ENCODE assay signal across 8 cellular contexts in genomic region chr6:156779206-156780116, GRCh38. TPM values are rescaled to one million over a fixed set of nuclear protein-coding genes. Genes with fewer than 3 reads are reported as not detected.
DNase-seq lines count a peak whose midpoint lies in the region; ATAC-seq and TF ChIP-seq lines count a peak whose summit lies in the region.

No MANE protein-coding gene starts in this region.

- WGBS in heart right ventricle, 2 donors = 0 to 1% methylated on average over 85 to 109 of the region's 109 CpGs

- no peak for TF ChIP-seq RAD21 in HCT116 (IDR thresholded peaks at IDR 0.05; ENCODE audit: low read depth)

- RAD21 ChIA-PET in HCT116 (lab: Charles Lee; ENCODE audit: low non-redundant PET in 1 of 2, low total read pairs in 2 of 2, uncharacterized antibody in 2 of 2, unreplicated experiment in 2 of 2) = no interaction called here

- H3K36me3 ChIP-seq in HCT116 (ENCODE audit: control insufficient read depth in 1 of 2, insufficient read depth in 2 of 2, low read length in 2 of 2) (no peaks in the 10 kb centered on the region), RWPE2 (ENCODE audit: low read depth) (no peaks in the 10 kb centered on the region), heart right ventricle (no peaks in the 10 kb centered on the region), uterus (no peaks in the 10 kb centered on the region)

- no peaks in the 10 kb centered on the region for H3K9me2 ChIP-seq in HCT116 (ENCODE audit: insufficient read depth)

- H3K27ac ChIP-seq in HCT116 (ENCODE audit: low read depth, low read length) (peak overlapping the region; percentile 95), RWPE2 (ENCODE audit: poor library complexity, severe bottlenecking) (peak overlapping the region; percentile 90), heart right ventricle (peak overlapping the region; percentile 91 to 99 (median 96)), uterus (peak overlapping the region; percentile 99 to 100)

- no peaks in the 10 kb centered on the region for H3K27me3 ChIP-seq in HCT116 (ENCODE audit: insufficient read depth, low read length)
- no peaks in the 10 kb centered on the region for H3K27me3 ChIP-seq in RWPE2 (ENCODE audit: insufficient read depth, poor library complexity, severe bottlenecking)
- no peaks in the 10 kb centered on the region for H3K27me3 ChIP-seq in heart right ventricle
- H3K27me3 ChIP-seq in uterus = no peaks in the 10 kb centered on the region

- peak overlapping the region; percentile 97 for H3K4me2 ChIP-seq in HCT116 (ENCODE audit: low read length)

- H3K4me3 Mint-ChIP-seq in progenitor cell of endocrine pancreas (ENCODE audit: low read depth) = peak overlapping the region; percentile 92

- H3K79me2 ChIP-seq in HCT116 (ENCODE audit: insufficient read depth, low read length) = peaks cover 52% of the 10 kb centered on the region

- H3K9ac ChIP-seq in HCT116 (ENCODE audit: low read length) = peak overlapping the region; percentile 84

- TF ChIP-seq POLR2A in HCT116 (IDR thresholded peaks at IDR 0.05; ENCODE audit: borderline replicate concordance, extremely low read depth, insufficient read depth, insufficient read length) (no peak), uterus (IDR thresholded peaks at IDR 0.05) (no peak)

- no peak overlapping the region for H2AFZ ChIP-seq in HCT116 (ENCODE audit: low read depth, low read length, poor library complexity, severe bottlenecking)

- peak overlapping the region; percentile 70 to 77 for H3K4me3 ChIP-seq in HCT116 (replicated peaks in 1 of 2; ENCODE audit: low read depth in 1 of 2, low read length in 2 of 2)
- H3K4me3 ChIP-seq in RWPE2 (ENCODE audit: severe bottlenecking) = peak overlapping the region; percentile 97
- peak overlapping the region; percentile 67 to 82 (median 74) for H3K4me3 ChIP-seq in heart right ventricle
- H3K4me3 ChIP-seq in uterus = peak overlapping the region; percentile 53 to 95

- CTCF ChIA-PET in HCT116 (lab: Charles Lee) = interaction anchor here (1.1 kb wide), 1 partner anchor 52 kb away, joined by 3 read pairs; no protein-coding TSS in a partner anchor

- no peaks in the 10 kb centered on the region for H3K27me3 Mint-ChIP-seq in progenitor cell of endocrine pancreas

- POLR2A ChIA-PET in HCT116 (lab: Charles Lee) = interaction anchor here (1.1 kb wide), 1 partner anchor 77 kb away, joined by 3 read pairs; no protein-coding TSS in a partner anchor

- H3K4me1 Mint-ChIP-seq in progenitor cell of endocrine pancreas (ENCODE audit: low read depth) = peaks cover 52% of the 10 kb centered on the region

- peak; percentile 30 for ATAC-seq in HCT116
- peak; percentile 2; the same call in 2 of the 3 replicates for ATAC-seq in RWPE2 (ENCODE audit: low read depth)
- ATAC-seq in activated naive CD4-positive, alpha-beta T cell treated with anti-CD3 and anti-CD28 coated beads, Interleukin-2, amount 50 U/mL, for 72 hours = peak; percentile 15 to 23
- peak; percentile 24 to 51 (median 38) for ATAC-seq in heart right ventricle
- no peak for ATAC-seq in HG03139 (IDR thresholded peaks at IDR 0.05; ENCODE audit: unreplicated experiment)

- no TSS peak for BruUV-seq in HCT116 (replicated peaks; lab: Mats Ljungman, UMichigan)

- H3K27ac Mint-ChIP-seq in activated naive CD4-positive, alpha-beta T cell treated with anti-CD3 and anti-CD28 coated beads, Interleukin-2, amount 50 U/mL, for 72 hours = peak overlapping the region; percentile 89 to 97
- peak overlapping the region; percentile 95 for H3K27ac Mint-ChIP-seq in progenitor cell of endocrine pancreas

- no peak for TF ChIP-seq CTCF in HCT116 (IDR thresholded peaks at IDR 0.05 in 2 of 3, conservative IDR thresholded peaks at IDR 0.05 in 1 of 3; ENCODE audit: borderline replicate concordance in 1 of 3, insufficient read depth in 1 of 3, low read depth in 2 of 3, low read length in 2 of 3)
- TF ChIP-seq CTCF in RWPE2 (IDR thresholded peaks at IDR 0.05; ENCODE audit: poor library complexity, severe bottlenecking) = no peak
- TF ChIP-seq CTCF in heart right ventricle (IDR thresholded peaks at IDR 0.05) = peak in 2 of 9 donors; percentile 19 to 29
- TF ChIP-seq CTCF in progenitor cell of endocrine pancreas (IDR thresholded peaks at IDR 0.05; ENCODE audit: unreplicated experiment) = no peak
- no peak for TF ChIP-seq CTCF in uterus (IDR thresholded peaks at IDR 0.05)

- H3K9me3 ChIP-seq in HCT116 (ENCODE audit: control insufficient read depth in 1 of 2, insufficient read depth in 1 of 2, low read depth in 1 of 2, low read length in 2 of 2) = no peaks in the 10 kb centered on the region
- no peaks in the 10 kb centered on the region for H3K9me3 ChIP-seq in RWPE2 (ENCODE audit: severe bottlenecking)
- H3K9me3 ChIP-seq in heart right ventricle = no peaks in the 10 kb centered on the region
- H3K9me3 ChIP-seq in uterus = no peaks in the 10 kb centered on the region

- peaks cover 26 to 40% of the 10 kb centered on the region in 2 experiments for H3K4me1 ChIP-seq in HCT116 (ENCODE audit: control insufficient read depth in 1 of 2, insufficient read depth in 2 of 2, low read length in 2 of 2)
- peaks cover 34% of the 10 kb centered on the region for H3K4me1 ChIP-seq in RWPE2 (ENCODE audit: insufficient read depth, poor library complexity, severe bottlenecking)
- peaks cover 2 to 63% (median 56%) of the 10 kb centered on the region in 9 donors for H3K4me1 ChIP-seq in heart right ventricle
- H3K4me1 ChIP-seq in uterus = peaks cover 0 to 3% of the 10 kb centered on the region in 2 donors

- peaks cover 5% of the 10 kb centered on the region; the same call in 1 of the 2 replicates for H4K20me1 ChIP-seq in HCT116 (ENCODE audit: insufficient read depth)

- H3K9me3 Mint-ChIP-seq in activated naive CD4-positive, alpha-beta T cell treated with anti-CD3 and anti-CD28 coated beads, Interleukin-2, amount 50 U/mL, for 72 hours = no peaks in the 10 kb centered on the region
- H3K9me3 Mint-ChIP-seq in progenitor cell of endocrine pancreas (ENCODE audit: low read depth) = no peaks in the 10 kb centered on the region

- intact Hi-C loops in HCT116 (cut with micrococcal nuclease) = loop anchor here (2.0 to 5.0 kb wide), 4 partner anchors 57 to 403 kb away; no protein-coding TSS in a partner anchor
- intact Hi-C loops in heart right ventricle (cut with DNase I) = loop anchor here in 9 of 10 donors (2.0 to 10.0 kb wide), 15 partner anchors 43 to 405 kb away; no protein-coding TSS in a partner anchor
- intact Hi-C loops in uterus (cut with DNase I; ENCODE audit: low total_unique reads) = loop anchor here (2.0 to 5.0 kb wide), 2 partner anchors 92 to 241 kb away; no protein-coding TSS in a partner anchor

- H3K36me3 Mint-ChIP-seq in activated naive CD4-positive, alpha-beta T cell treated with anti-CD3 and anti-CD28 coated beads, Interleukin-2, amount 50 U/mL, for 72 hours = peaks cover 0 to 10% of the 10 kb centered on the region in 2 donors
- H3K36me3 Mint-ChIP-seq in progenitor cell of endocrine pancreas (ENCODE audit: insufficient read depth) = peaks cover 2% of the 10 kb centered on the region

- peak; percentile 59 for DNase-seq in CD1c-positive myeloid dendritic cell (ENCODE audit: extremely low spot score)
- no peak for DNase-seq in HCT116 (ENCODE audit: low read depth, low spot score)
- no peak for DNase-seq in RWPE2 (ENCODE audit: low spot score)
- peak; percentile 68 to 70 for DNase-seq in activated naive CD4-positive, alpha-beta T cell treated with anti-CD3 and anti-CD28 coated beads, Interleukin-2, amount 50 U/mL, for 72 hours (ENCODE audit: low spot score in 2 of 2)
- peak; percentile 43 to 63 for DNase-seq in heart right ventricle
- peak; percentile 29 for DNase-seq in progenitor cell of endocrine pancreas (ENCODE audit: low spot score, unreplicated experiment)
- DNase-seq in uterus = peak; percentile 42 to 57

TF ChIP-seq in HCT116, 20 proteins besides CTCF, POLR2A, EP300 and RAD21:
- TF ChIP-seq ATF3 (IDR thresholded peaks at IDR 0.05) = no peak
- no peak for TF ChIP-seq CEBPB (IDR thresholded peaks at IDR 0.05; ENCODE audit: low read depth)
- no peak for TF ChIP-seq EZH2 (IDR thresholded peaks at IDR 0.05)
- TF ChIP-seq YY1 (IDR thresholded peaks at IDR 0.05; ENCODE audit: extremely low read depth, insufficient replicate concordance, low read depth, low read length) = no peak
- TF ChIP-seq ZFX (IDR thresholded peaks at IDR 0.05) = peak; percentile 97
- no peak for TF ChIP-seq SIN3A (IDR thresholded peaks at IDR 0.05; ENCODE audit: low read depth)
- no peak for TF ChIP-seq MAX (IDR thresholded peaks at IDR 0.05)
- peak; percentile 45 for TF ChIP-seq POLR2AphosphoS5 (IDR thresholded peaks at IDR 0.05; ENCODE audit: low read depth, low read length)
- peak; percentile 41; the same call in 1 of the 2 replicates for TF ChIP-seq EGR1 (IDR thresholded peaks at IDR 0.05; ENCODE audit: low read depth)
- no peak for TF ChIP-seq CBX3 (IDR thresholded peaks at IDR 0.05; ENCODE audit: low read depth)
- no peak for TF ChIP-seq ZNF274 (IDR thresholded peaks at IDR 0.05; ENCODE audit: low read depth, low read length)

RNA-seq across cellular contexts. Expression of gene ARID1B, which starts 2.3 kb away (rescaled TPM):
- 35.6 TPM for total RNA-seq in HCT116 (2021; ENCODE audit: unreplicated experiment)
- 16.4 and 17.5 TPM in 2 replicates for polyA plus RNA-seq in HCT116 (2012)
- total RNA-seq in activated naive CD4-positive, alpha-beta T cell treated with anti-CD3 and anti-CD28 coated beads, Interleukin-2, amount 50 U/mL, for 72 hours = 10 to 100 TPM; 53.1 to 69.5 TPM
- total RNA-seq in heart right ventricle = 10 to 100 TPM; 39.0 to 63.2 (median 53.0) TPM
- 10 to 100 TPM; 11.2 to 14.5 TPM for polyA plus RNA-seq in heart right ventricle
- 152 and 153 TPM in 2 replicates for total RNA-seq in progenitor cell of endocrine pancreas
- 100 to 1,000 TPM in 2 of 4 donors, 10 to 100 TPM in 2; 63.8 to 198 (median 125) TPM for total RNA-seq in uterus

Comparison
In these comparisons a context has a peak if more than half of its experiments do, and no peak if none do; other contexts are left out.
1. DNase-seq: peak in CD1c-positive myeloid dendritic cell (single experiment), activated naive CD4-positive, alpha-beta T cell treated with anti-CD3 and anti-CD28 coated beads, Interleukin-2, amount 50 U/mL, for 72 hours (2 of 2), heart right ventricle (2 of 2), progenitor cell of endocrine pancreas (single experiment) and uterus (2 of 2); none in HCT116 (single experiment) and RWPE2 (single experiment).
2. Peak in every context shown above with its lines, with median percentiles within 50 percentile points of each other: H3K27ac ChIP-seq and H3K4me3 ChIP-seq.